ENCODE assay signal across 10 cellular contexts in genomic region chr2:221422516-221423211, GRCh38.
"Had no signal": no experiment of that assay in that cellular context is flagged by ENCODE, and none has a peak within 500 bp of the region (broad histone marks: within the 10 kb centered on the region; RNA-seq: fewer than 3 reads in every experiment).

No MANE protein-coding gene starts in this region.

- H3K4me3 ChIP-seq: adrenal gland, psoas muscle, upper lobe of left lung had no signal

- H3K27ac ChIP-seq: adrenal gland, upper lobe of left lung had no signal

- ATAC-seq: left lobe of liver, psoas muscle had no signal

- H3K4me1 ChIP-seq: adrenal gland, psoas muscle had no signal

- H3K4me3 Mint-ChIP-seq: nephron progenitor cell; stimulated activated naive CD8-positive, alpha-beta T cell treated with anti-CD3 and anti-CD28 coated beads, Interleukin-15, Interleukin-2, amounts not matched to agents 100 ng/mL and 50 ng/mL, for 24 hours; T-helper 2 cell treated with Interferon-gamma antibody and Interleukin-4, amounts not matched to agents 5 μg/mL and 100 μg/mL, for 36 hours had no signal

- H3K27me3 Mint-ChIP-seq: stimulated activated naive CD8-positive, alpha-beta T cell treated with anti-CD3 and anti-CD28 coated beads, Interleukin-15, Interleukin-2, amounts not matched to agents 100 ng/mL and 50 ng/mL, for 24 hours had no signal

- H3K27me3 ChIP-seq: adrenal gland, upper lobe of left lung had no signal

- H3K36me3 ChIP-seq: adrenal gland had no signal

- DNase-seq: activated CD4-positive, alpha-beta T cell treated with anti-CD3 and anti-CD28 coated beads, Interleukin-2, amount 50 U/mL, for 1 hour; activated naive CD4-positive, alpha-beta T cell treated with anti-CD3 and anti-CD28 coated beads, Interleukin-2, amount 50 U/mL, for 16 hours; nephron progenitor cell; psoas muscle; stimulated activated CD4-positive, alpha-beta T cell treated with anti-CD3 and anti-CD28 coated beads, Interleukin-12 subunit alpha, Interleukin-12 subunit beta, amount 100 ng/mL, for 4 hours; upper lobe of left lung had no signal

- H3K9me3 ChIP-seq: adrenal gland, psoas muscle, upper lobe of left lung had no signal

- H3K27ac Mint-ChIP-seq: stimulated activated naive CD8-positive, alpha-beta T cell treated with anti-CD3 and anti-CD28 coated beads, Interleukin-15, Interleukin-2, amounts not matched to agents 100 ng/mL and 50 ng/mL, for 24 hours; T-helper 2 cell treated with Interferon-gamma antibody and Interleukin-4, amounts not matched to agents 5 μg/mL and 100 μg/mL, for 36 hours had no signal
